ENCODE assay signal across 13 cellular contexts in genomic region chr15:81752974-81753373, GRCh38.
DNase-seq lines count a peak whose midpoint lies in the region; ATAC-seq and TF ChIP-seq lines count a peak whose summit lies in the region.
"Had no signal": no experiment of that assay in that cellular context is flagged by ENCODE, and none has a peak within 500 bp of the region (broad histone marks: within the 10 kb centered on the region; RNA-seq: fewer than 3 reads in every experiment).

No MANE protein-coding gene starts in this region.

- H4K91ac ChIP-seq in H9 (ENCODE audit: insufficient read length, low read depth, low read length) = no peak overlapping the region

- no peak overlapping the region for H2BK20ac ChIP-seq in H9 (ENCODE audit: low read depth, low read length, poor library complexity, severe bottlenecking)

- TF ChIP-seq CTCF in C4-2B (conservative IDR thresholded peaks at IDR 0.05) (peak; percentile 19; the same call in 1 of the 2 replicates), H9 (conservative IDR thresholded peaks at IDR 0.05) (peak; percentile 33; the same call in 1 of the 3 replicates), RWPE1 (conservative IDR thresholded peaks at IDR 0.05; ENCODE audit: low read depth) (no peak), foreskin keratinocyte (conservative IDR thresholded peaks at IDR 0.05) (peak; percentile 13)

- H3K4ac ChIP-seq in H9 (ENCODE audit: low read depth, low read length) = no peak overlapping the region

- H3K79me2 ChIP-seq in H9 (ENCODE audit: insufficient read depth, low read length) = no peaks in the 10 kb centered on the region

- H3K27ac Mint-ChIP-seq in H9 = no peak overlapping the region
- H3K27ac Mint-ChIP-seq: activated CD8-positive, alpha-beta memory T cell treated with anti-CD3 and anti-CD28 coated beads, Interleukin-2, amount 10 ng/mL, durations not matched to agents 7 days and 5 days; CD4-positive, CD25-positive, alpha-beta regulatory T cell; stimulated activated naive CD8-positive, alpha-beta T cell treated with anti-CD3 and anti-CD28 coated beads, Interleukin-15, Interleukin-2, amounts not matched to agents 100 ng/mL and 50 ng/mL, for 24 hours had no signal

- DNase-seq in H9 (no peak), RWPE1 (ENCODE audit: low spot score) (no peak), foreskin keratinocyte (no peak), HUDEP-2 (lab: John Stamatoyannopoulos, UW; ENCODE audit: unreplicated experiment in 76 of 76) (no peak)
- DNase-seq: activated CD8-positive, alpha-beta memory T cell treated with anti-CD3 and anti-CD28 coated beads, Interleukin-2, amount 10 ng/mL, durations not matched to agents 7 days and 5 days; activated naive CD4-positive, alpha-beta T cell; CD4-positive, CD25-positive, alpha-beta regulatory T cell had no signal

- H3K27ac ChIP-seq in C4-2B (no peak overlapping the region), H9 (ENCODE audit: insufficient read length, low read depth, low read length) (no peak overlapping the region), RWPE1 (peak overlapping the region; percentile 70), foreskin keratinocyte (no peak overlapping the region)
- H3K27ac ChIP-seq: WERI-Rb-1 had no signal

- H3K4me2 ChIP-seq in H9 (ENCODE audit: insufficient read depth, insufficient read length, low read length) = no peak overlapping the region

- H4K20me1 ChIP-seq in H9 (ENCODE audit: control insufficient read depth, insufficient read depth, insufficient read length) = no peaks in the 10 kb centered on the region

- H3K56ac ChIP-seq in H9 (ENCODE audit: insufficient read length, low read depth, low read length) = no peak overlapping the region

- H3T11ph ChIP-seq in H9 (ENCODE audit: low read length) = no peak overlapping the region

- WGBS in H9 (ENCODE audit: extremely low coverage, insufficient read length, low lambda C conversion rate) = no CpG with 5 or more reads among the region's 4 CpGs

- no peak overlapping the region for H3K23ac ChIP-seq in H9 (ENCODE audit: insufficient read length, low read depth, low read length)

- H2BK120ac ChIP-seq in H9 (ENCODE audit: low read depth, low read length, poor library complexity, severe bottlenecking) = no peak overlapping the region

- ATAC-seq in foreskin keratinocyte = peak; percentile 16
- no peak for ATAC-seq in HG02571 (IDR thresholded peaks at IDR 0.05; ENCODE audit: unreplicated experiment)
- ATAC-seq in GM21381 (IDR thresholded peaks at IDR 0.05; ENCODE audit: unreplicated experiment) = no peak
- ATAC-seq: activated CD8-positive, alpha-beta memory T cell treated with anti-CD3 and anti-CD28 coated beads, Interleukin-2, amount 10 ng/mL, durations not matched to agents 7 days and 5 days had no signal

- peaks cover 0 to 2% (median 0%) of the 10 kb centered on the region in 3 experiments; a peak in 1 of 7 replicates for H3K36me3 Mint-ChIP-seq in H9 (ENCODE audit: insufficient read depth in 1 of 3, low read depth in 3 of 3)
- H3K36me3 Mint-ChIP-seq: activated CD8-positive, alpha-beta memory T cell treated with anti-CD3 and anti-CD28 coated beads, Interleukin-2, amount 10 ng/mL, durations not matched to agents 7 days and 5 days; CD4-positive, CD25-positive, alpha-beta regulatory T cell had no signal

- H3K9ac ChIP-seq in H9 (ENCODE audit: extremely low read depth, insufficient read length, low read length) = no peak overlapping the region

- CTCF ChIA-PET in RWPE1 (lab: Yijun Ruan, JAX) = interaction anchor here (1.2 kb wide), 1 partner anchor 206 kb away, joined by 5 read pairs; no protein-coding TSS in a partner anchor

- H3K4me3 Mint-ChIP-seq in H9 = no peak overlapping the region
- H3K4me3 Mint-ChIP-seq: activated CD8-positive, alpha-beta memory T cell treated with anti-CD3 and anti-CD28 coated beads, Interleukin-2, amount 10 ng/mL, durations not matched to agents 7 days and 5 days; CD4-positive, CD25-positive, alpha-beta regulatory T cell; stimulated activated naive CD8-positive, alpha-beta T cell treated with anti-CD3 and anti-CD28 coated beads, Interleukin-15, Interleukin-2, amounts not matched to agents 100 ng/mL and 50 ng/mL, for 24 hours had no signal

- no peaks in the 10 kb centered on the region for H3K79me1 ChIP-seq in H9 (ENCODE audit: insufficient read depth, low read depth, low read length, poor library complexity, severe bottlenecking)

- H2AFZ ChIP-seq in H9 (ENCODE audit: low read length) = no peak overlapping the region

- H2AK5ac ChIP-seq in H9 (ENCODE audit: insufficient read length, low read length) = no peak overlapping the region

- no peak overlapping the region for H2BK15ac ChIP-seq in H9 (ENCODE audit: low read depth, low read length)

- H4K5ac ChIP-seq in H9 (ENCODE audit: insufficient read length, low read depth, low read length) = no peak overlapping the region

- H3K23me2 ChIP-seq in H9 (ENCODE audit: insufficient read length, low read depth, low read length, poor library complexity, severe bottlenecking) = no peaks in the 10 kb centered on the region

- H3K27me3 Mint-ChIP-seq in H9 (ENCODE audit: low read depth) = no peaks in the 10 kb centered on the region
- H3K27me3 Mint-ChIP-seq: activated CD8-positive, alpha-beta memory T cell treated with anti-CD3 and anti-CD28 coated beads, Interleukin-2, amount 10 ng/mL, durations not matched to agents 7 days and 5 days; progenitor cell of endocrine pancreas; stimulated activated naive CD8-positive, alpha-beta T cell treated with anti-CD3 and anti-CD28 coated beads, Interleukin-15, Interleukin-2, amounts not matched to agents 100 ng/mL and 50 ng/mL, for 24 hours had no signal

- no peak overlapping the region for H3K18ac ChIP-seq in H9 (ENCODE audit: insufficient read length, low read depth, low read length)

- H3K9me3 Mint-ChIP-seq in H9 = no peaks in the 10 kb centered on the region; a peak in 1 of 5 replicates
- H3K9me3 Mint-ChIP-seq: stimulated activated naive CD8-positive, alpha-beta T cell treated with anti-CD3 and anti-CD28 coated beads, Interleukin-15, Interleukin-2, amounts not matched to agents 100 ng/mL and 50 ng/mL, for 24 hours had no signal

- H3K4me1 ChIP-seq in H9 (ENCODE audit: insufficient read depth, low read length) = peaks cover 12% of the 10 kb centered on the region
- peaks cover 5% of the 10 kb centered on the region for H3K4me1 ChIP-seq in foreskin keratinocyte

- no peaks in the 10 kb centered on the region for H3K9me3 ChIP-seq in H9 (ENCODE audit: control insufficient read depth, low read depth, low read length)

- peaks cover 37 to 40% of the 10 kb centered on the region in 2 experiments for H3K4me1 Mint-ChIP-seq in H9
- H3K4me1 Mint-ChIP-seq: activated CD8-positive, alpha-beta memory T cell treated with anti-CD3 and anti-CD28 coated beads, Interleukin-2, amount 10 ng/mL, durations not matched to agents 7 days and 5 days; CD4-positive, CD25-positive, alpha-beta regulatory T cell had no signal

- H3K14ac ChIP-seq in H9 (ENCODE audit: insufficient read depth, low read length) = no peak overlapping the region

- no peak overlapping the region for H2BK5ac ChIP-seq in H9 (ENCODE audit: insufficient read length, low read length)

- no peak overlapping the region for H4K8ac ChIP-seq in H9 (replicated peaks; ENCODE audit: insufficient read length, low read depth, low read length)

- no peaks in the 10 kb centered on the region for H3K27me3 ChIP-seq in H9 (ENCODE audit: insufficient read depth, low read length)
- peaks cover 4% of the 10 kb centered on the region for H3K27me3 ChIP-seq in foreskin keratinocyte

- H2BK12ac ChIP-seq in H9 (ENCODE audit: insufficient read length, low read depth, low read length) = no peak overlapping the region

- POLR2A ChIA-PET in RWPE1 (lab: Yijun Ruan, JAX; ENCODE audit: low non-redundant PET) = interaction anchor here (0.6 kb wide), 1 partner anchor 294 kb away, joined by 4 read pairs; no protein-coding TSS in a partner anchor
